Comparison of ENCODE assay signal across 23 cellular contexts in the genomic region with DNA sequence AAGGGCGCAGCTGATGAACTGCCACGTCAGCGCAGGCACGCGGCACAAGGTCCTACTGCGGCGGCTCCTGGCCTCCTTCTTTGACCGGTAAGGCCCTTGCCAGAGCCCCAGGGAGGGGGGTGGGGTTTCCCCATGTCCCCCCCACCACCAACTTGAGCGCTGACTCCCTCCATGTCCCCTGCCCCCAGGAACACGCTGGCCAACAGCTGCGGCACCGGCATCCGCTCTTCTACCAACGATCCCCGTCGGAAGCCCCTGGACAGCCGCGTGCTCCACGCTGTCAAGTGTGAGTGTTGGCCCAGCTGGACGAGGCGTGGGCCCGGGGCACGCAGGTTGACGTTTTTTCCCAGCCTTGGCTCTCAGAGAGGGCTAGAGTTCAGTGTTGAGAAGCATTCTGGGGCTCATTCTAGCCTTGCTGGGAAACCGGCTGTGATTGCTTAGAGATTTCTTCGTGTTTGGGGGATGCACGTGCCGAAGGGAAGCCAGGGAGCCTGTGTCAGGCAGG. TPM values are rescaled to one million over a fixed set of nuclear protein-coding genes. Genes with fewer than 3 reads are reported as not detected.
"Had no signal": no experiment of that assay in that cellular context is flagged by ENCODE, and none has a peak within 500 bp of the region (broad histone marks: within the 10 kb centered on the region; RNA-seq: fewer than 3 reads in every experiment).

No MANE protein-coding gene starts in this region.

- H3K9me3 ChIP-seq: SJCRH30 had no signal

- H3K4me3 ChIP-seq: SJCRH30 had no signal

- DNase-seq: KBM-7, MV-4-11, NCI-H1048, NCI-H1105, NCI-H1417, NCI-H1436 treated with DMSO at 0.1 percent for 48 hours, NCI-H1694 treated with DMSO at 0.1 percent for 48 hours, NCI-H1930, NCI-H2081, NCI-H2107, NCI-H2227 treated with DMSO at 0.1 percent for 48 hours, NCI-H524, NCI-H526 treated with DMSO at 0.1 percent for 48 hours, NCI-H774, PC-3, SHP77 treated with DMSO at 0.1 percent for 48 hours, SJCRH30 had no signal

- H3K27me3 ChIP-seq: SJCRH30 had no signal

- H3K4me1 ChIP-seq: SJCRH30 had no signal

- H3K27ac ChIP-seq: SJCRH30 had no signal

- ATAC-seq: Panc1, PC-3, Right ventricle myocardium inferior, SK-N-SH treated with all-trans-retinoic acid at 6 μM for 48 hours had no signal

RNA-seq across cellular contexts. Expression of a gene that starts 34.7 kb away (rescaled TPM):
- total RNA-seq: HT1080, LHCN-M2, MCF 10A had no signal
